Comparison of ENCODE assay signal across 27 cellular contexts in the genomic region with DNA sequence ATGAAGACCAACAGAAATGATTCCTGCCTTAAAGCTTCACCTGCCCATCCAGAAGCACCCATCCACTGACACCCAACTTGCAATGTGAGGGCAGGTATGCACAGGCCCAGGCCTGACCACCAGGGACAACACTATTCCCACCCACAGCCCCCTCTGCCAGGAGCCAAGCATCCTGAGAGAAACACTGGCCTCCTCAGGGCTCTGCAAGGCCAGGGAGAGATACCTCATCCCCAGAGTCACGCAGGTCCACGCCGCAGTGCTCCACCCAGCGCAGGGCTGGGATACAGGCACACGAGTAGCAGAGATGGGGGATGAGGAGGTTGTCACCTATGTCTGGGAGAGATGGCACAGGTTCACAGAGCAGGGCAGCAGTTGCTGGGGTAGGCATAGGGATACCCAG.
"Had no signal": no experiment of that assay in that cellular context is flagged by ENCODE, and none has a peak within 500 bp of the region (broad histone marks: within the 10 kb centered on the region; RNA-seq: fewer than 3 reads in every experiment).

No MANE protein-coding gene starts in this region.

- H3K27ac ChIP-seq: ascending aorta, colonic mucosa had no signal

- H3K4me3 Mint-ChIP-seq: activated CD4-positive, alpha-beta memory T cell treated with anti-CD3 and anti-CD28 coated beads for 36 hours; activated CD4-positive, alpha-beta T cell treated with anti-CD3 and anti-CD28 coated beads for 36 hours; activated CD4-positive, alpha-beta T cell treated with anti-CD3 and anti-CD28 coated beads, Interleukin-2, amount 10 ng/mL, durations not matched to agents 24 days and 14 days; activated CD8-positive, alpha-beta memory T cell treated with anti-CD3 and anti-CD28 coated beads, Interleukin-2, amount 10 ng/mL, durations not matched to agents 7 days and 5 days; activated CD8-positive, alpha-beta T cell treated with anti-CD3 and anti-CD28 coated beads, Interleukin-2, amount 10 ng/mL, durations not matched to agents 7 days and 5 days; activated naive CD4-positive, alpha-beta T cell treated with anti-CD3 and anti-CD28 coated beads for 36 hours; activated naive CD4-positive, alpha-beta T cell treated with anti-CD3 and anti-CD28 coated beads, Interleukin-2, amount 50 U/mL, for 24 hours; activated naive CD8-positive, alpha-beta T cell treated with anti-CD3 and anti-CD28 coated beads for 36 hours; activated naive CD8-positive, alpha-beta T cell treated with anti-CD3 and anti-CD28 coated beads, Interleukin-2, amount 50 U/mL, for 24 hours; activated T-helper 1 cell treated with anti-CD3 and anti-CD28 coated beads, Interleukin-12 subunit alpha, Interleukin-12 subunit beta, Interleukin-2, Interleukin-4 antibody, amounts not matched to agents 30 ng/mL and 10 ng/mL and 1 ng/mL, durations not matched to agents 14 hours and 24 hours and 36 hours; brain; central memory CD8-positive, alpha-beta T cell; T-helper 17 cell; T-helper 2 cell treated with Interferon-gamma antibody and Interleukin-4, amounts not matched to agents 5 μg/mL and 100 μg/mL, for 36 hours had no signal

- H3K27me3 ChIP-seq: adrenal gland, ascending aorta, colonic mucosa had no signal

- H3K4me1 Mint-ChIP-seq: activated CD4-positive, alpha-beta T cell treated with anti-CD3 and anti-CD28 coated beads for 36 hours; activated CD4-positive, alpha-beta T cell treated with anti-CD3 and anti-CD28 coated beads, Interleukin-2, amount 10 ng/mL, durations not matched to agents 24 days and 14 days; activated CD8-positive, alpha-beta memory T cell treated with anti-CD3 and anti-CD28 coated beads, Interleukin-2, amount 10 ng/mL, durations not matched to agents 7 days and 5 days; activated naive CD4-positive, alpha-beta T cell treated with anti-CD3 and anti-CD28 coated beads, Interleukin-2, amount 50 U/mL, for 24 hours; activated naive CD8-positive, alpha-beta T cell treated with anti-CD3 and anti-CD28 coated beads for 36 hours; activated naive CD8-positive, alpha-beta T cell treated with anti-CD3 and anti-CD28 coated beads, Interleukin-2, amount 50 U/mL, for 24 hours had no signal

- H3K4me1 ChIP-seq: ascending aorta, colonic mucosa had no signal

- H3K27ac Mint-ChIP-seq: activated CD4-positive, alpha-beta memory T cell treated with anti-CD3 and anti-CD28 coated beads for 36 hours; activated CD4-positive, alpha-beta T cell treated with anti-CD3 and anti-CD28 coated beads for 36 hours; activated CD4-positive, alpha-beta T cell treated with anti-CD3 and anti-CD28 coated beads, Interleukin-2, amount 10 ng/mL, durations not matched to agents 24 days and 14 days; activated CD8-positive, alpha-beta memory T cell treated with anti-CD3 and anti-CD28 coated beads, Interleukin-2, amount 10 ng/mL, durations not matched to agents 7 days and 5 days; activated CD8-positive, alpha-beta T cell treated with anti-CD3 and anti-CD28 coated beads, Interleukin-2, amount 10 ng/mL, durations not matched to agents 7 days and 5 days; activated naive CD4-positive, alpha-beta T cell treated with anti-CD3 and anti-CD28 coated beads for 36 hours; activated naive CD4-positive, alpha-beta T cell treated with anti-CD3 and anti-CD28 coated beads, Interleukin-2, amount 50 U/mL, for 24 hours; activated naive CD8-positive, alpha-beta T cell treated with anti-CD3 and anti-CD28 coated beads for 36 hours; activated naive CD8-positive, alpha-beta T cell treated with anti-CD3 and anti-CD28 coated beads, Interleukin-2, amount 50 U/mL, for 24 hours; activated T-helper 1 cell treated with anti-CD3 and anti-CD28 coated beads, Interleukin-12 subunit alpha, Interleukin-12 subunit beta, Interleukin-2, Interleukin-4 antibody, amounts not matched to agents 30 ng/mL and 10 ng/mL and 1 ng/mL, durations not matched to agents 14 hours and 24 hours and 36 hours; activated T-helper 2 cell treated with anti-CD3 and anti-CD28 coated beads, Interferon-gamma antibody, Interleukin-2, Interleukin-4, amounts not matched to agents 10 μg/mL and 5 μg/mL and 100 μg/mL, durations not matched to agents 14 hours and 24 hours and 36 hours; T-helper 17 cell; T-helper 2 cell treated with Interferon-gamma antibody and Interleukin-4, amounts not matched to agents 5 μg/mL and 100 μg/mL, for 36 hours had no signal

- H3K9me3 Mint-ChIP-seq: activated CD4-positive, alpha-beta memory T cell treated with anti-CD3 and anti-CD28 coated beads for 36 hours; activated CD4-positive, alpha-beta T cell treated with anti-CD3 and anti-CD28 coated beads, Interleukin-2, amount 10 ng/mL, durations not matched to agents 24 days and 14 days; activated naive CD4-positive, alpha-beta T cell treated with anti-CD3 and anti-CD28 coated beads for 36 hours; activated naive CD4-positive, alpha-beta T cell treated with anti-CD3 and anti-CD28 coated beads, Interleukin-2, amount 50 U/mL, for 24 hours; activated naive CD8-positive, alpha-beta T cell treated with anti-CD3 and anti-CD28 coated beads for 36 hours; activated naive CD8-positive, alpha-beta T cell treated with anti-CD3 and anti-CD28 coated beads, Interleukin-2, amount 50 U/mL, for 24 hours; activated T-helper 1 cell treated with anti-CD3 and anti-CD28 coated beads, Interleukin-12 subunit alpha, Interleukin-12 subunit beta, Interleukin-2, Interleukin-4 antibody, amounts not matched to agents 30 ng/mL and 10 ng/mL and 1 ng/mL, durations not matched to agents 14 hours and 24 hours and 36 hours; activated T-helper 2 cell treated with anti-CD3 and anti-CD28 coated beads, Interferon-gamma antibody, Interleukin-2, Interleukin-4, amounts not matched to agents 10 μg/mL and 5 μg/mL and 100 μg/mL, durations not matched to agents 14 hours and 24 hours and 36 hours; central memory CD8-positive, alpha-beta T cell; T-helper 2 cell treated with Interferon-gamma antibody and Interleukin-4, amounts not matched to agents 5 μg/mL and 100 μg/mL, for 36 hours had no signal

- H3K36me3 ChIP-seq: adrenal gland, ascending aorta, colonic mucosa had no signal

- H3K36me3 Mint-ChIP-seq: activated CD4-positive, alpha-beta memory T cell treated with anti-CD3 and anti-CD28 coated beads for 36 hours; activated CD8-positive, alpha-beta memory T cell treated with anti-CD3 and anti-CD28 coated beads, Interleukin-2, amount 10 ng/mL, durations not matched to agents 7 days and 5 days; activated naive CD4-positive, alpha-beta T cell treated with anti-CD3 and anti-CD28 coated beads, Interleukin-2, amount 50 U/mL, for 24 hours; activated naive CD8-positive, alpha-beta T cell treated with anti-CD3 and anti-CD28 coated beads for 36 hours; brain had no signal

- ATAC-seq: activated CD4-positive, alpha-beta T cell treated with anti-CD3 and anti-CD28 coated beads for 36 hours; activated CD8-positive, alpha-beta memory T cell treated with anti-CD3 and anti-CD28 coated beads, Interleukin-2, amount 10 ng/mL, durations not matched to agents 7 days and 5 days; activated CD8-positive, alpha-beta T cell treated with anti-CD3 and anti-CD28 coated beads, Interleukin-2, amount 10 ng/mL, durations not matched to agents 7 days and 5 days; activated naive CD8-positive, alpha-beta T cell treated with anti-CD3 and anti-CD28 coated beads, Interleukin-2, amount 50 U/mL, for 24 hours; T-helper 17 cell had no signal

- H3K9me3 ChIP-seq: adrenal gland, ascending aorta, colonic mucosa had no signal

- H3K27me3 Mint-ChIP-seq: central memory CD8-positive, alpha-beta T cell had no signal

- H3K4me3 ChIP-seq: adrenal gland, ascending aorta, colonic mucosa had no signal

- DNase-seq: activated CD4-positive, alpha-beta memory T cell treated with anti-CD3 and anti-CD28 coated beads for 36 hours; activated CD4-positive, alpha-beta T cell treated with anti-CD3 and anti-CD28 coated beads for 36 hours; activated CD4-positive, alpha-beta T cell treated with anti-CD3 and anti-CD28 coated beads, Interleukin-2, amount 10 ng/mL, durations not matched to agents 24 days and 14 days; activated CD4-positive, CD25-positive, alpha-beta regulatory T cell; activated CD4-positive, CD25-positive, alpha-beta regulatory T cell treated with anti-CD3 and anti-CD28 coated beads, Interleukin-2, amount 50 U/mL, for 72 hours; activated CD8-positive, alpha-beta memory T cell treated with anti-CD3 and anti-CD28 coated beads, Interleukin-2, amount 10 ng/mL, durations not matched to agents 7 days and 5 days; activated CD8-positive, alpha-beta memory T cell treated with anti-CD3 and anti-CD28 coated beads, Interleukin-2, amount 50 U/mL, for 4 hours; activated CD8-positive, alpha-beta T cell treated with anti-CD3 and anti-CD28 coated beads, Interleukin-2, amount 10 ng/mL, durations not matched to agents 7 days and 5 days; activated naive CD4-positive, alpha-beta T cell treated with anti-CD3 and anti-CD28 coated beads for 36 hours; activated naive CD8-positive, alpha-beta T cell treated with anti-CD3 and anti-CD28 coated beads for 36 hours; activated naive CD8-positive, alpha-beta T cell treated with anti-CD3 and anti-CD28 coated beads, Interleukin-2, amount 50 U/mL, for 24 hours; activated T-cell treated with anti-CD3 and anti-CD28 coated beads, Interleukin-2, amount 50 U/mL, for 1 hour; activated T-cell treated with anti-CD3 and anti-CD28 coated beads, Interleukin-2, amount 50 U/mL, for 48 hours; colonic mucosa; effector CD8-positive, alpha-beta T cell; foreskin fibroblast; T-helper 1 cell; T-helper 17 cell; T1000 had no signal
